3 cellular contexts compared by ENCODE assay signal in genomic region chr18:67677489-67677888, GRCh38.
"Had no signal": no experiment of that assay in that cellular context is flagged by ENCODE, and none has a peak within 500 bp of the region (broad histone marks: within the 10 kb centered on the region; RNA-seq: fewer than 3 reads in every experiment).

No MANE protein-coding gene starts in this region.

- H3K4me3 ChIP-seq: GM12878 had no signal

- DNase-seq: GDM1, GF-D8 had no signal
